In the genomic region with DNA sequence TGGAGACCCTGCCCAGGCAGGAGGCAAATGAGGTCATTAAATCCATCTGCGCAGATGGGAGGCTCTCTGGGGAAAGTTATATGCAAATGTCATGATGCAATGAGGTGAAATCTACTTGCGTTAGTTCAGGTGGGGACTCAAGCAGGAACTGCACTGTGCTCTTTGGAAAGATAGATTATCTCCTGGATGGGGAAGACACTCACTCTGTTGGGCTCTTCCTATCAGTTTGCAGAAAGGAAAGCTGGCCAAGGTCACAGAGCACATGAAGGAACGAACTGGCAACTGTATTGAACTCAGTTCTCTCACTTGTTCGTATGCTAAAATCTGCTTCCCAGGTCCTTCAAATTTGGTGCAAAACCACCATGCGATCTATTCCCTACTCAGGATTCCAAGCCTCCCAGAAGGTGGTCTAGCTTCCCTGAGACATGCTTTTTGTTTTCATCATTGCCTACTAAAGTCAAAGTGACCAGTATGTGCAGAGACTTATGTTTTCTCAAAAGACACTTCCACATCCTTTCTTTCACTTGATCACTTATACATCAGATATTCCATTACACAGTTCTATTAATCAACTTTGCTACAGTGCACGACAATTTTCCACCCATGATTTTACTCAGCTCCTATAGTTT, we compare ENCODE assay signal across 29 cellular contexts.
DNase-seq lines count a peak whose midpoint lies in the region; TF ChIP-seq lines count a peak whose summit lies in the region.
"Had no signal": no experiment of that assay in that cellular context is flagged by ENCODE, and none has a peak within 500 bp of the region (broad histone marks: within the 10 kb centered on the region; RNA-seq: fewer than 3 reads in every experiment).

No MANE protein-coding gene starts in this region.

- H3K27ac ChIP-seq in OCI-LY7 (ENCODE audit: low read depth, low read length, poor library complexity, severe bottlenecking) (no peak overlapping the region), mesendoderm (ENCODE audit: low read depth, low read length) (no peak overlapping the region)
- H3K27ac ChIP-seq: cardiac muscle cell, ovary, RWPE1, SJSA1, upper lobe of left lung had no signal

- no peak overlapping the region for H3K9ac ChIP-seq in mesendoderm (ENCODE audit: low read length)

- no peak overlapping the region for H3K56ac ChIP-seq in mesendoderm (ENCODE audit: low read length)

- TF ChIP-seq CTCF in OCI-LY7 (conservative IDR thresholded peaks at IDR 0.05; ENCODE audit: low read length), result no peak

- H3K4ac ChIP-seq in mesendoderm (ENCODE audit: low read depth, low read length), result no peak overlapping the region

- H3K4me2 ChIP-seq in OCI-LY7 (ENCODE audit: low read length) (no peak overlapping the region), mesendoderm (ENCODE audit: low read length) (no peak overlapping the region)

- H2AFZ ChIP-seq in OCI-LY7 (ENCODE audit: low read length), result no peak overlapping the region

- CTCF ChIA-PET in OCI-LY7 (lab: Charles Lee; ENCODE audit: unreplicated experiment), result interaction anchor here (0.6 to 0.9 kb wide), 2 partner anchors 24 to 178 kb away, joined by 3 read pairs; no protein-coding TSS in a partner anchor

- no peaks in the 10 kb centered on the region for H3K27me3 ChIP-seq in mesendoderm (ENCODE audit: insufficient read depth, low read length, poor library complexity)
- H3K27me3 ChIP-seq: cardiac muscle cell, ovary, SJSA1, upper lobe of left lung had no signal

- DNase-seq in NAMALWA (ENCODE audit: low spot score) (peak; percentile 84), NCI-H2171 (lab: John Stamatoyannopoulos, UW) (peak; percentile 35), OCI-LY7 (ENCODE audit: low spot score) (peak; percentile 7), mesendoderm (peak; percentile 57), kidney glomerular epithelial cell (lab: John Stamatoyannopoulos, UW) (no peak), NCI-H345 treated with DMSO at 0.1 percent for 48 hours (lab: John Stamatoyannopoulos, UW; ENCODE audit: unreplicated experiment) (no peak), HuH-7.5 (ENCODE audit: low spot score) (no peak)
- DNase-seq: activated CD4-positive, alpha-beta T cell treated with anti-CD3 and anti-CD28 coated beads, Interleukin-2, amount 10 ng/mL, durations not matched to agents 7 days and 5 days; activated gamma-delta T cell; activated naive CD8-positive, alpha-beta T cell treated with anti-CD3 and anti-CD28 coated beads, Interleukin-2, amount 10 ng/mL, durations not matched to agents 7 days and 5 days; activated T-cell treated with anti-CD3 and anti-CD28 coated beads, Interleukin-2, amount 50 U/mL, for 24 hours; C1 segment of cervical spinal cord; COR-L47; DND-41; effector memory CD8-positive, alpha-beta T cell; HFFc6; KBM-7; mammary epithelial cell; NCI-H2029 treated with DMSO at 0.1 percent for 48 hours; NCI-H510A treated with DMSO at 0.1 percent for 48 hours; nephron progenitor cell; ovary; stimulated activated naive B cell treated with anti-CD40 and anti-IgM and Interleukin-4, amounts not matched to agents 10 μg/mL and 1 μg/mL and 100 μg/mL, for 72 hours; substantia nigra; T-cell; upper lobe of left lung had no signal

- H3K79me1 ChIP-seq in mesendoderm (ENCODE audit: low read length), result no peaks in the 10 kb centered on the region

- H3K4me3 ChIP-seq in OCI-LY7 (ENCODE audit: low read depth, low read length, poor library complexity, severe bottlenecking), result no peak overlapping the region
- no peak overlapping the region for H3K4me3 ChIP-seq in mesendoderm (ENCODE audit: low read length)
- H3K4me3 ChIP-seq: cardiac muscle cell, ovary, SJSA1, upper lobe of left lung had no signal

- H2AK5ac ChIP-seq in mesendoderm (ENCODE audit: low read length), result no peak overlapping the region

- H3K36me3 ChIP-seq in OCI-LY7 (ENCODE audit: insufficient read depth, low read length) (no peaks in the 10 kb centered on the region), mesendoderm (ENCODE audit: control insufficient read depth, insufficient read depth, low read length) (no peaks in the 10 kb centered on the region)
- H3K36me3 ChIP-seq: cardiac muscle cell, ovary, upper lobe of left lung had no signal

- H3K23ac ChIP-seq in mesendoderm (ENCODE audit: low read length), result no peak overlapping the region

- H3K18ac ChIP-seq in mesendoderm (ENCODE audit: low read length), result no peak overlapping the region

- intact Hi-C loops in OCI-LY7 (cut with micrococcal nuclease; ENCODE audit: unreplicated experiment), result no loop called here

- H4K8ac ChIP-seq in mesendoderm (ENCODE audit: low read depth, low read length), result no peak overlapping the region

- no CpG with 5 or more reads among the region's 6 CpGs for WGBS in mesendoderm (ENCODE audit: extremely low coverage, insufficient coverage, low lambda C conversion rate)

- no peaks in the 10 kb centered on the region for H3K4me1 ChIP-seq in OCI-LY7 (ENCODE audit: insufficient read depth, low read length, poor library complexity, severe bottlenecking)
- H3K4me1 ChIP-seq in mesendoderm (ENCODE audit: control insufficient read depth, low read depth, low read length), result no peaks in the 10 kb centered on the region
- H3K4me1 ChIP-seq: upper lobe of left lung had no signal

- H2BK120ac ChIP-seq in mesendoderm (ENCODE audit: low read depth, low read length), result no peak overlapping the region

- no peak overlapping the region for H2BK15ac ChIP-seq in mesendoderm (replicated peaks; ENCODE audit: low read depth)

- POLR2A ChIA-PET in OCI-LY7 (lab: Charles Lee), result no interaction called here

- no peaks in the 10 kb centered on the region for H3K9me3 ChIP-seq in OCI-LY7 (ENCODE audit: low read length)
- H3K9me3 ChIP-seq: ovary, SJSA1, upper lobe of left lung had no signal

- H3K9me2 ChIP-seq in OCI-LY7 (ENCODE audit: insufficient read depth, low read length), result no peaks in the 10 kb centered on the region

- no TSS peak for BruUV-seq in OCI-LY7 (replicated peaks; lab: Mats Ljungman, UMichigan)

- H4K5ac ChIP-seq in mesendoderm (ENCODE audit: low read length), result no peak overlapping the region

- no peaks in the 10 kb centered on the region for H3K79me2 ChIP-seq in OCI-LY7 (ENCODE audit: insufficient read depth, low read depth, low read length)
- no peaks in the 10 kb centered on the region for H3K79me2 ChIP-seq in mesendoderm (ENCODE audit: control insufficient read depth, insufficient read depth, low read length)

- no peak overlapping the region for H2BK5ac ChIP-seq in mesendoderm (ENCODE audit: low read length)

- H4K20me1 ChIP-seq in OCI-LY7 (ENCODE audit: insufficient read depth, low read length), result no peaks in the 10 kb centered on the region

Comparison
In these comparisons a context has a peak if more than half of its experiments do, and no peak if none do; other contexts are left out.
1. DNase-seq: peak in NAMALWA (single experiment), NCI-H2171 (single experiment), OCI-LY7 (single experiment) and mesendoderm (single experiment); none in kidney glomerular epithelial cell (single experiment), NCI-H345 treated with DMSO at 0.1 percent for 48 hours (single experiment) and HuH-7.5 (single experiment).